In the genomic region with DNA sequence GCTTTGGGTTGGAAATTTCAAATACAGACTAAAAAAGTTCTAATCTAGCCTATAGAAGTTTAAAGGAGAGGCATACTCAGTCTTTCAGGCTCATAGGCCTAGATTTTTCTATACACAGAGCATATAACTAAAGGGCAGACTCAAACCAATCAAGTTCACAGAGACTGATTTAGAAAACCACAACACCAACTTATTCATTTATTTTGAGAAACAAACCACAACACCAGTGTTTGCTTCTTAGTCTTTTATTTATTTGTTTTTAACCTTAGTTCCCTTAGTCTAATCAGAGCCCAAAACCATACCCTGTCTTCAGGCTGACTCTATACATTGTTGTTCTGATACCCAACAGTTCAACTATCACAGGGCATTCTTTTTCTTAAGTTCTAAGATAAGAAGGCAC, we compare ENCODE assay signal across 24 cellular contexts.
"Had no signal": no experiment of that assay in that cellular context is flagged by ENCODE, and none has a peak within 500 bp of the region (broad histone marks: within the 10 kb centered on the region; RNA-seq: fewer than 3 reads in every experiment).

No MANE protein-coding gene starts in this region.

- FAIRE-seq: endothelial cell of umbilical vein had no signal

- ATAC-seq: foreskin keratinocyte; gastroesophageal sphincter; heart right ventricle; left cardiac atrium; left lung; naive thymus-derived CD8-positive, alpha-beta T cell; sciatic nerve; stimulated activated memory B cell treated with anti-CD40 and anti-IgM and Interleukin-4, amounts not matched to agents 10 μg/mL and 1 μg/mL and 100 μg/mL, for 72 hours; stimulated activated naive CD8-positive, alpha-beta T cell treated with anti-CD3 and anti-CD28 coated beads, Interleukin-15, Interleukin-2, amounts not matched to agents 100 U/mL and 50 U/mL, for 24 hours had no signal

- H3K27ac ChIP-seq: esophagus muscularis mucosa, foreskin keratinocyte, gastroesophageal sphincter, heart right ventricle, left lung, prostate gland, right atrium auricular region, testis, tibial artery had no signal

- H3K4me1 ChIP-seq: foreskin keratinocyte, prostate gland, testis had no signal

- H3K9me3 ChIP-seq: esophagus muscularis mucosa, gastroesophageal sphincter, left lung, prostate gland, right atrium auricular region, testis, tibial artery had no signal

- H3K4me3 ChIP-seq: esophagus muscularis mucosa, gastroesophageal sphincter, heart right ventricle, left lung, prostate gland, right atrium auricular region, testis, tibial artery had no signal

- H3K27me3 ChIP-seq: esophagus muscularis mucosa, foreskin keratinocyte, gastroesophageal sphincter, heart right ventricle, left lung, right atrium auricular region, testis, tibial artery had no signal

- DNase-seq: effector memory CD4-positive, alpha-beta T cell; foreskin keratinocyte; heart right ventricle; hippocampal formation; left cardiac atrium; left lung; mesendoderm; midbrain; naive thymus-derived CD8-positive, alpha-beta T cell; nephron progenitor cell; nucleus accumbens; stimulated activated CD4-positive, alpha-beta T cell treated with anti-CD3 and anti-CD28 coated beads, Interleukin-2, amount 100 ng/mL, for 24 hours; stimulated activated CD4-positive, alpha-beta T cell treated with anti-CD3 and anti-CD28 coated beads, Interleukin-4, amount 100 ng/mL, for 24 hours; stimulated activated naive CD8-positive, alpha-beta T cell treated with anti-CD3 and anti-CD28 coated beads, Interleukin-15, Interleukin-2, amounts not matched to agents 100 U/mL and 50 U/mL, for 24 hours; substantia nigra; testis; tibial artery had no signal
